15 cellular contexts compared by ENCODE assay signal in the genomic region with DNA sequence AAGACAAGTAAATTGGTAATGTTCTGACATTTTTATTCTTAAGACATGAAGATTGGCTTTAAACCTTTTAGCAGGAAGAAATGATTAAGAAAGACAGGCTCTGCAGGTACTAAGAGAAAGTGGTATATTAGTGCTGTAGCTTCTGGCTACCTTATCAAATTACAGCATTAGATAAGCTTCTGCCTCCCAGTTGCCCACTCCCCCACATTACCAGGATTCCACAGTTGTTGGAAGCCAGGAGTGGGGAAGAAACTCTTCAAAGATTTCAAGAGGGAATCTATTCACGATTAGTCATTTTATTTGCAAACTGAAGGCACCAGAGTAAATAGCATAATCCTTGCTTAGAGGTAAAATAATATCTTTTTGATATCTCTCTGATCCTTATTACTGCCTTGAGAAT.
DNase-seq lines count a peak whose midpoint lies in the region; ATAC-seq and TF ChIP-seq lines count a peak whose summit lies in the region.
"Had no signal": no experiment of that assay in that cellular context is flagged by ENCODE, and none has a peak within 500 bp of the region (broad histone marks: within the 10 kb centered on the region; RNA-seq: fewer than 3 reads in every experiment).

No MANE protein-coding gene starts in this region.

- H3K9me3 Mint-ChIP-seq in type B pancreatic cell (peaks cover 17% of the 10 kb centered on the region), CD14-positive monocyte (peaks cover 0 to 6% (median 4%) of the 10 kb centered on the region in 7 donors)
- H3K9me3 Mint-ChIP-seq: CD4-positive, alpha-beta T cell; GM23338 had no signal

- CTCF ChIA-PET in PC-3 (lab: Charles Lee) = no interaction called here

- H3K79me2 ChIP-seq in PC-3 (ENCODE audit: low read length) (no peaks in the 10 kb centered on the region), mesendoderm (ENCODE audit: control insufficient read depth, insufficient read depth, low read length) (no peaks in the 10 kb centered on the region)

- no peak overlapping the region for H3K23ac ChIP-seq in mesendoderm (ENCODE audit: low read length)

- H3K36me3 Mint-ChIP-seq in type B pancreatic cell = no peaks in the 10 kb centered on the region
- no peaks in the 10 kb centered on the region for H3K36me3 Mint-ChIP-seq in CD14-positive monocyte

- no peaks in the 10 kb centered on the region for H3K9me3 ChIP-seq in PC-3 (ENCODE audit: low read length)
- H3K9me3 ChIP-seq: BE2C, Caco-2 had no signal

- no TSS peak for BruUV-seq in PC-3 (replicated peaks; lab: Mats Ljungman, UMichigan)

- H3K27ac Mint-ChIP-seq in type B pancreatic cell (peak overlapping the region; percentile 86), CD14-positive monocyte (no peak overlapping the region)
- H3K27ac Mint-ChIP-seq: CD4-positive, alpha-beta T cell; GM23338 had no signal

- H2BK120ac ChIP-seq in mesendoderm (ENCODE audit: low read depth, low read length) = no peak overlapping the region

- no peak overlapping the region for H4K8ac ChIP-seq in mesendoderm (ENCODE audit: low read depth, low read length)

- H3K4me1 ChIP-seq in PC-3 (ENCODE audit: insufficient read depth, low read length) (peaks cover 9% of the 10 kb centered on the region; the same call in 1 of the 2 replicates), mesendoderm (ENCODE audit: control insufficient read depth, low read depth, low read length) (no peaks in the 10 kb centered on the region)
- H3K4me1 ChIP-seq: BE2C had no signal

- H3K27me3 ChIP-seq in PC-3 (ENCODE audit: low read length) (no peaks in the 10 kb centered on the region), mesendoderm (ENCODE audit: insufficient read depth, low read length, poor library complexity) (no peaks in the 10 kb centered on the region)
- H3K27me3 ChIP-seq: BE2C had no signal

- H3K27ac ChIP-seq in PC-3 (ENCODE audit: low read length) = no peak overlapping the region
- no peak overlapping the region for H3K27ac ChIP-seq in mesendoderm (ENCODE audit: low read depth, low read length)
- H3K27ac ChIP-seq: HL-60 had no signal

- H2AK5ac ChIP-seq in mesendoderm (ENCODE audit: low read length) = no peak overlapping the region

- H3K4me3 Mint-ChIP-seq in type B pancreatic cell (peak overlapping the region; percentile 25), CD14-positive monocyte (no peak overlapping the region)
- H3K4me3 Mint-ChIP-seq: CD4-positive, alpha-beta T cell; GM23338 had no signal

- H3K4me2 ChIP-seq in PC-3 (ENCODE audit: low read length) (no peak overlapping the region), mesendoderm (ENCODE audit: low read length) (no peak overlapping the region)
- H3K4me2 ChIP-seq: GM23338 had no signal

- no peaks in the 10 kb centered on the region for H4K20me1 ChIP-seq in PC-3 (ENCODE audit: low read length)

- no peak overlapping the region for H3K18ac ChIP-seq in mesendoderm (ENCODE audit: low read length)

- no peak overlapping the region for H3K9ac ChIP-seq in PC-3 (ENCODE audit: low read length)
- no peak overlapping the region for H3K9ac ChIP-seq in mesendoderm (ENCODE audit: low read length)

- no peaks in the 10 kb centered on the region for H3F3A ChIP-seq in PC-3 (ENCODE audit: low read length, unreplicated experiment)

- H2BK15ac ChIP-seq in mesendoderm (replicated peaks; ENCODE audit: low read depth) = no peak overlapping the region

- H3K36me3 ChIP-seq in PC-3 (ENCODE audit: low read depth, low read length) (no peaks in the 10 kb centered on the region), mesendoderm (ENCODE audit: control insufficient read depth, insufficient read depth, low read length) (no peaks in the 10 kb centered on the region)
- H3K36me3 ChIP-seq: BE2C had no signal

- H3K27me3 Mint-ChIP-seq in type B pancreatic cell (no peaks in the 10 kb centered on the region), CD14-positive monocyte (ENCODE audit: low read depth in 3 of 3) (peaks cover 0 to 2% (median 0%) of the 10 kb centered on the region in 3 donors)
- H3K27me3 Mint-ChIP-seq: CD4-positive, alpha-beta T cell had no signal

- H3K56ac ChIP-seq in mesendoderm (ENCODE audit: low read length) = no peak overlapping the region

- no peaks in the 10 kb centered on the region for H3K9me2 ChIP-seq in PC-3 (replicated peaks; ENCODE audit: low read length)

- H3K4me1 Mint-ChIP-seq in type B pancreatic cell (ENCODE audit: unreplicated experiment) (peaks cover 36% of the 10 kb centered on the region), CD14-positive monocyte (no peaks in the 10 kb centered on the region)

- TF ChIP-seq CTCF in PC-3 (conservative IDR thresholded peaks at IDR 0.05; ENCODE audit: low read depth, low read length) (no peak), type B pancreatic cell (conservative IDR thresholded peaks at IDR 0.05) (no peak), CD14-positive monocyte (IDR thresholded peaks at IDR 0.05) (no peak)

- no peak overlapping the region for H3K4me3 ChIP-seq in PC-3 (ENCODE audit: low read length)
- H3K4me3 ChIP-seq in mesendoderm (ENCODE audit: low read length) = no peak overlapping the region
- H3K4me3 ChIP-seq: GM23338 had no signal

- H2BK5ac ChIP-seq in mesendoderm (ENCODE audit: low read length) = no peak overlapping the region

- H3K79me1 ChIP-seq in mesendoderm (ENCODE audit: low read length) = no peaks in the 10 kb centered on the region

- peak; percentile 18 for DNase-seq in PC-3
- DNase-seq in amniotic epithelial cell (ENCODE audit: low read depth) = peak; percentile 10
- peak; percentile 12 for DNase-seq in mesendoderm
- DNase-seq in type B pancreatic cell (ENCODE audit: extremely low spot score, unreplicated experiment) = no peak
- DNase-seq in CD14-positive monocyte (ENCODE audit: low spot score) = no peak
- no peak for DNase-seq in activated CD4-positive, alpha-beta T cell treated with anti-CD3 and anti-CD28 coated beads for 1 hour
- DNase-seq in islet precursor cell = no peak
- DNase-seq: ACHN; BE2C; C1 segment of cervical spinal cord; Caco-2; CD4-positive, alpha-beta T cell; HCEC 1CT had no signal

- no peak overlapping the region for H2AFZ ChIP-seq in PC-3 (ENCODE audit: low read length)
- H2AFZ ChIP-seq: GM23338 had no signal

- POLR2A ChIA-PET in PC-3 (lab: Charles Lee; ENCODE audit: unreplicated experiment) = no interaction called here

- intact Hi-C loops in PC-3 (cut with micrococcal nuclease) = no loop called here
- intact Hi-C loops in CD14-positive monocyte (cut with micrococcal nuclease) = no loop called here

- no peak overlapping the region for H4K5ac ChIP-seq in mesendoderm (ENCODE audit: low read length)

- peak; percentile 35; the same call in 1 of the 2 replicates for ATAC-seq in PC-3
- ATAC-seq: GM23338 had no signal

- no peak overlapping the region for H3K4ac ChIP-seq in mesendoderm (ENCODE audit: low read depth, low read length)

- WGBS in mesendoderm (ENCODE audit: extremely low coverage, insufficient coverage, low lambda C conversion rate) = no CpG with 5 or more reads among the region's 1 CpG

Comparison
In these comparisons a context has a peak if more than half of its experiments do, and no peak if none do; other contexts are left out.
1. DNase-seq: peak in PC-3 (single experiment), amniotic epithelial cell (single experiment) and mesendoderm (single experiment); none in type B pancreatic cell (single experiment), CD14-positive monocyte (single experiment), activated CD4-positive, alpha-beta T cell treated with anti-CD3 and anti-CD28 coated beads for 1 hour (single experiment) and islet precursor cell (single experiment).